Comparison of ENCODE assay signal across 16 cellular contexts in the genomic region with DNA sequence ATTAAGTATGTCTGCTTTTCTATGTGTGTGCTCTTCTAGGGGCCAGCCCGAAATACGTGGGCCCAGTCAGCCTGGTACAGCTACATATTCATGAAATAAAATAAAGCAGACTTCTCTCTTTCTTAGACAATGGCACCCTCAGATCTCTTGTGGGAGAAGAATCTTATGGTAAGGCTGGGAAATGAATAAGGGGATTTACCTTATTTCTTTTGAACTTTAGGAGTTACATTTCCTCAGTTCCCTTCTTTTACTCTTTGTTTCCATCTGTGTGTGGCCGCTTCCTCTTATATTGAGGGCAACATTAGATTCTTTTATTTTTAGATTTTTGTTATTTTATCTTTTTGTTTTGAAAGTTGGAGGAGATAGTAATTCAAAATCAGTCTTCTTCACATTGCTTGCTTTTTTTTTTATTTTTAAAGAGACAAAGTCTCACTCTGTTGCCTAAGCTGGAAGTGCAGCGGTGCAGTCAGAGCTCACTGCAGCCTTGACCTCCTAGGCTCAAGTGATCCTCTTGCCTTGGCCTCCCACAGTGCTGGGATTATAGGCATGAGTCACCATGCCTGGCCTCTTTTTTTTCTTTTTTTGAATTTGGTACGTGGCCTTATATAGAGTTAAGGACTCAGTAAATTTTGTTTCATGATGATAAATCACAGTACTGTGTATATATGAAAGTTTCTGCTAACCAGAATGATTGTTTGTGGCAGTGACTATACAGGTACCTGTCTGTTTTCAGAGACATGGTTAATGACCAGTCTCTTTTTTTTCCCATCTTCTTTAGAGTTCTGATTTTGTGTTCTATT. TPM values are rescaled to one million over a fixed set of nuclear protein-coding genes. Genes with fewer than 3 reads are reported as not detected.
DNase-seq lines count a peak whose midpoint lies in the region; ATAC-seq, FAIRE-seq and TF ChIP-seq lines count a peak whose summit lies in the region.
"Had no signal": no experiment of that assay in that cellular context is flagged by ENCODE, and none has a peak within 500 bp of the region (broad histone marks: within the 10 kb centered on the region; RNA-seq: fewer than 3 reads in every experiment).

No MANE protein-coding gene starts in this region.

- H3K4me3 ChIP-seq in brain microvascular endothelial cell (ENCODE audit: low read depth, low read length) (no peak overlapping the region), gastrocnemius medialis (no peak overlapping the region)
- H3K4me3 ChIP-seq: cardiac muscle cell had no signal

- no peaks in the 10 kb centered on the region for H3K27me3 ChIP-seq in brain microvascular endothelial cell (replicated peaks)
- H3K27me3 ChIP-seq in gastrocnemius medialis, result no peaks in the 10 kb centered on the region
- H3K27me3 ChIP-seq: cardiac muscle cell had no signal

- no peak for TF ChIP-seq POLR2A in gastrocnemius medialis (IDR thresholded peaks at IDR 0.05)
- TF ChIP-seq POLR2A in GM12891 (IDR thresholded peaks at IDR 0.05; ENCODE audit: low read depth, low read length), result no peak

- H3K36me3 ChIP-seq in brain microvascular endothelial cell (replicated peaks), result peaks cover 9% of the 10 kb centered on the region
- no peaks in the 10 kb centered on the region for H3K36me3 ChIP-seq in gastrocnemius medialis
- H3K36me3 ChIP-seq: cardiac muscle cell had no signal

- TF ChIP-seq CTCF in brain microvascular endothelial cell (IDR thresholded peaks at IDR 0.05; ENCODE audit: low read depth, low read length, missing control alignments), result no peak
- no peak for TF ChIP-seq CTCF in gastrocnemius medialis (IDR thresholded peaks at IDR 0.05 in 4 of 5, conservative IDR thresholded peaks at IDR 0.05 in 1 of 5)

- ATAC-seq in gastrocnemius medialis (no peak), GM18517 (IDR thresholded peaks at IDR 0.05; ENCODE audit: unreplicated experiment) (no peak)
- ATAC-seq: left lobe of liver had no signal

- FAIRE-seq in GM12891 (lab: Jason Lieb, UNC), result no peak
- FAIRE-seq: A204.1, urothelium cell line had no signal

- peak; percentile 7 for DNase-seq in SIG-M5 treated with dmso at 0.1 percent for 504 hours (lab: John Stamatoyannopoulos, UW; ENCODE audit: unreplicated experiment)
- DNase-seq in SIG-M5 (lab: John Stamatoyannopoulos, UW), result no peak
- DNase-seq in MV-4-11 (lab: John Stamatoyannopoulos, UW), result peak; percentile 65
- DNase-seq in brain microvascular endothelial cell, result peak; percentile 50
- DNase-seq in gastrocnemius medialis, result no peak
- DNase-seq in NCI-H1417 (lab: John Stamatoyannopoulos, UW), result no peak
- DNase-seq in GM12891 (ENCODE audit: insufficient read length, low spot score), result no peak
- DNase-seq: DMS79, GOT3, NCI-H1048, NCI-H748 treated with DMSO at 0.1 percent for 48 hours had no signal

- intact Hi-C loops in gastrocnemius medialis (cut with DNase I; ENCODE audit: low total_unique reads), result no loop called here

- H3K27ac ChIP-seq in brain microvascular endothelial cell (peak overlapping the region; percentile 55), gastrocnemius medialis (peak overlapping the region in 3 of 4 donors; percentile 10 to 36 (median 30))
- H3K27ac ChIP-seq: cardiac muscle cell had no signal

- H3K9me3 ChIP-seq in gastrocnemius medialis, result no peaks in the 10 kb centered on the region

- in situ Hi-C loops in brain microvascular endothelial cell (cut with HindIII; ENCODE audit: low pct_ligation_motif_present, low sequenced_read_pairs), result no loop called here
- in situ Hi-C loops in gastrocnemius medialis (cut with MboI; ENCODE audit: low sequenced_read_pairs in 4 of 4), result no loop called here

- peaks cover 33 to 51% of the 10 kb centered on the region in 2 donors for H3K4me1 ChIP-seq in gastrocnemius medialis

TF ChIP-seq in GM12891, 5 proteins besides CTCF, POLR2A, EP300 and RAD21:
- no peak for TF ChIP-seq TAF1 (IDR thresholded peaks at IDR 0.05; ENCODE audit: low read depth, low read length)
- no peak for TF ChIP-seq POU2F2 (IDR thresholded peaks at IDR 0.05; ENCODE audit: low read depth, low read length)

RNA-seq across cellular contexts. Expression of a gene that starts 9.1 kb away (rescaled TPM):
- 100 to 1,000 TPM in 3 of 4 donors, 10 to 100 TPM in 1; 96.1 to 161 (median 135) TPM for total RNA-seq in gastrocnemius medialis
- 5.3 TPM for polyA plus RNA-seq in GM12891 (2012; ENCODE audit: low read depth, missing spikeins)

Comparison
In these comparisons a context has a peak if more than half of its experiments do, and no peak if none do; other contexts are left out.
1. DNase-seq: peak in SIG-M5 treated with dmso at 0.1 percent for 504 hours (single experiment), MV-4-11 (single experiment) and brain microvascular endothelial cell (single experiment); none in SIG-M5 (single experiment), gastrocnemius medialis (0 of 2), NCI-H1417 (0 of 3) and GM12891 (single experiment).